2 cellular contexts compared by ENCODE assay signal in genomic region chr5:172565931-172566665, GRCh38.
TF ChIP-seq lines count a peak whose summit lies in the region.

No MANE protein-coding gene starts in this region.

TF ChIP-seq in HepG2, 621 proteins besides CTCF, POLR2A, EP300 and RAD21:
- no peak for TF ChIP-seq ZNF512 (CRISPR knock-in tag; IDR thresholded peaks at IDR 0.05)
- TF ChIP-seq ZNF768 (CRISPR knock-in tag; IDR thresholded peaks at IDR 0.05): peak; percentile 90

TF ChIP-seq in K562, 482 proteins besides CTCF, POLR2A, EP300 and RAD21:
- TF ChIP-seq SNAPC5 (CRISPR knock-in tag; IDR thresholded peaks at IDR 0.05) (no peak), MEF2A (IDR thresholded peaks at IDR 0.05; ENCODE audit: control insufficient read depth, low read depth, low read length) (no peak), E2F8 (IDR thresholded peaks at IDR 0.05; ENCODE audit: low read depth, partially characterized antibody) (no peak), ZFP1 (CRISPR knock-in tag; IDR thresholded peaks at IDR 0.05) (no peak), BRF2 (IDR thresholded peaks at IDR 0.05; ENCODE audit: borderline replicate concordance, insufficient read depth, insufficient read length) (no peak), ZNF609 (CRISPR knock-in tag; IDR thresholded peaks at IDR 0.05; ENCODE audit: borderline replicate concordance) (no peak), ZFP36 (IDR thresholded peaks at IDR 0.05; ENCODE audit: low read depth, low read length, partially characterized antibody) (peak; percentile 46), ILK (tag; IDR thresholded peaks at IDR 0.05; ENCODE audit: borderline replicate concordance, low read depth) (no peak), RBM25 (IDR thresholded peaks at IDR 0.05; ENCODE audit: low read depth, low read length, severe bottlenecking) (peak; percentile 25), HMGXB4 (CRISPR knock-in tag; IDR thresholded peaks at IDR 0.05) (no peak)
